ENCODE assay signal across 1 cellular context in the genomic region with DNA sequence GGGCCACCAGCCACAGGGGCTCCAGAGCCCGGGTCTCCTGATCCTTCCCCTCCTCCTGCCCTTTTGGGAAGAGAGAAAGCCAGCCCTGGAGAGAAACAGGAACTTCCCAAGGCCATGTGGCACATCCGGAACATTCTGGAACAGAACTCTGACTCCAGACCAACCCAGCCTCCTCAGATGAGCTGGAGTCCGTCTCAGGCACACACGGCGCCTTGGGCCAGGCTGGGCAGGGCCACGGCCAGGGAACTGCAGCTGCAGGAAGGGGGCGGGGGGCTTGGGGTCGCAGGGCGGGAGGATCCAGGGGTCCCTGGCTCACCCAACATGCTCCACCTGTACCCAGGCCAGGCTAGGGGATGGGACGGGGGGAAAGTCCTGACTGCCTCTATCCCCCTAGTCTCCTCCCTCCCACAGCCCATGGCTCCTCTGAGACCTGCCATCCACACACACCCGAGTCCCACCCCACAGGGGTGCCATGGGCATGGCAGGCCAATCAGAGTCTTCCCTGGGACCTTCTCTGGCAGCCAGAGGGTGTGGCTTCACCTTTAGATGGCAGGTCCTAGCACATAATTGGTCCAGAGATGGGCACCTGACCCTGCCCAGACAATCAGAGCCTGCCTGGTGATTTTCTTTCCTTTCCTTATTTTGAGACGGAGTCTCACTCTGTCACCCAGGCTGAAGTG.
TF ChIP-seq lines count a peak whose summit lies in the region.

No MANE protein-coding gene starts in this region.

TF ChIP-seq in GM12878, 131 proteins besides CTCF, POLR2A, EP300 and RAD21:
- TF ChIP-seq WRNIP1 (IDR thresholded peaks at IDR 0.05; ENCODE audit: borderline replicate concordance, low read depth, low read length): no peak
- no peak for TF ChIP-seq ATF7 (IDR thresholded peaks at IDR 0.05; ENCODE audit: low read depth)
- no peak for TF ChIP-seq EED (IDR thresholded peaks at IDR 0.05; ENCODE audit: low read depth)
- no peak for TF ChIP-seq FOXM1 (IDR thresholded peaks at IDR 0.05; ENCODE audit: low read depth, low read length)
- no peak for TF ChIP-seq ZZZ3 (IDR thresholded peaks at IDR 0.05; ENCODE audit: control insufficient read depth, insufficient read length, low read depth)
- TF ChIP-seq TCF3 (IDR thresholded peaks at IDR 0.05; ENCODE audit: borderline replicate concordance, insufficient read depth, low read depth, low read length): no peak
- TF ChIP-seq SPI1 (IDR thresholded peaks at IDR 0.05; ENCODE audit: borderline replicate concordance, insufficient read depth, low read depth, low read length): no peak
- TF ChIP-seq, protein P1, sequence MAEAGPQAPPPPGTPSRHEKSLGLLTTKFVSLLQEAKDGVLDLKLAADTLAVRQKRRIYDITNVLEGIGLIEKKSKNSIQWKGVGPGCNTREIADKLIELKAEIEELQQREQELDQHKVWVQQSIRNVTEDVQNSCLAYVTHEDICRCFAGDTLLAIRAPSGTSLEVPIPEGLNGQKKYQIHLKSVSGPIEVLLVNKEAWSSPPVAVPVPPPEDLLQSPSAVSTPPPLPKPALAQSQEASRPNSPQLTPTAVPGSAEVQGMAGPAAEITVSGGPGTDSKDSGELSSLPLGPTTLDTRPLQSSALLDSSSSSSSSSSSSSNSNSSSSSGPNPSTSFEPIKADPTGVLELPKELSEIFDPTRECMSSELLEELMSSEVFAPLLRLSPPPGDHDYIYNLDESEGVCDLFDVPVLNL (IDR thresholded peaks at IDR 0.05; ENCODE audit: low read depth, low read length): no peak
- TF ChIP-seq, protein P2, sequence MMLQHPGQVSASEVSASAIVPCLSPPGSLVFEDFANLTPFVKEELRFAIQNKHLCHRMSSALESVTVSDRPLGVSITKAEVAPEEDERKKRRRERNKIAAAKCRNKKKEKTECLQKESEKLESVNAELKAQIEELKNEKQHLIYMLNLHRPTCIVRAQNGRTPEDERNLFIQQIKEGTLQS (IDR thresholded peaks at IDR 0.05; ENCODE audit: borderline replicate concordance, extremely low read depth, low read depth, low read length): no peak
- no peak for TF ChIP-seq NBN (IDR thresholded peaks at IDR 0.05)
- TF ChIP-seq TARDBP (IDR thresholded peaks at IDR 0.05; ENCODE audit: borderline replicate concordance): no peak
- TF ChIP-seq, protein P3, sequence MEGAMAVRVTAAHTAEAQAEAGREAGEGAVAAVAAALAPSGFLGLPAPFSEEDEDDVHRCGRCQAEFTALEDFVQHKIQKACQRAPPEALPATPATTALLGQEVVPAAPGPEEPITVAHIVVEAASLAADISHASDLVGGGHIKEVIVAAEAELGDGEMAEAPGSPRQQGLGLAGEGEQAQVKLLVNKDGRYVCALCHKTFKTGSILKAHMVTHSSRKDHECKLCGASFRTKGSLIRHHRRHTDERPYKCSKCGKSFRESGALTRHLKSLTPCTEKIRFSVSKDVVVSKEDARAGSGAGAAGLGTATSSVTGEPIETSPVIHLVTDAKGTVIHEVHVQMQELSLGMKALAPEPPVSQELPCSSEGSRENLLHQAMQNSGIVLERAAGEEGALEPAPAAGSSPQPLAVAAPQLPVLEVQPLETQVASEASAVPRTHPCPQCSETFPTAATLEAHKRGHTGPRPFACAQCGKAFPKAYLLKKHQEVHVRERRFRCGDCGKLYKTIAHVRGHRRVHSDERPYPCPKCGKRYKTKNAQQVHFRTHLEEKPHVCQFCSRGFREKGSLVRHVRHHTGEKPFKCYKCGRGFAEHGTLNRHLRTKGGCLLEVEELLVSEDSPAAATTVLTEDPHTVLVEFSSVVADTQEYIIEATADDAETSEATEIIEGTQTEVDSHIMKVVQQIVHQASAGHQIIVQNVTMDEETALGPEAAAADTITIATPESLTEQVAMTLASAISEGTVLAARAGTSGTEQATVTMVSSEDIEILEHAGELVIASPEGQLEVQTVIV (IDR thresholded peaks at IDR 0.05; ENCODE audit: borderline replicate concordance, partially characterized antibody): no peak
- no peak for TF ChIP-seq CBX3 (IDR thresholded peaks at IDR 0.05; ENCODE audit: borderline replicate concordance, low read depth)
- TF ChIP-seq MYC (IDR thresholded peaks at IDR 0.05; ENCODE audit: insufficient read depth, insufficient read length, insufficient replicate concordance, low read length, severe bottlenecking): no peak
